Comparison of ENCODE assay signal across 8 cellular contexts in the genomic region with DNA sequence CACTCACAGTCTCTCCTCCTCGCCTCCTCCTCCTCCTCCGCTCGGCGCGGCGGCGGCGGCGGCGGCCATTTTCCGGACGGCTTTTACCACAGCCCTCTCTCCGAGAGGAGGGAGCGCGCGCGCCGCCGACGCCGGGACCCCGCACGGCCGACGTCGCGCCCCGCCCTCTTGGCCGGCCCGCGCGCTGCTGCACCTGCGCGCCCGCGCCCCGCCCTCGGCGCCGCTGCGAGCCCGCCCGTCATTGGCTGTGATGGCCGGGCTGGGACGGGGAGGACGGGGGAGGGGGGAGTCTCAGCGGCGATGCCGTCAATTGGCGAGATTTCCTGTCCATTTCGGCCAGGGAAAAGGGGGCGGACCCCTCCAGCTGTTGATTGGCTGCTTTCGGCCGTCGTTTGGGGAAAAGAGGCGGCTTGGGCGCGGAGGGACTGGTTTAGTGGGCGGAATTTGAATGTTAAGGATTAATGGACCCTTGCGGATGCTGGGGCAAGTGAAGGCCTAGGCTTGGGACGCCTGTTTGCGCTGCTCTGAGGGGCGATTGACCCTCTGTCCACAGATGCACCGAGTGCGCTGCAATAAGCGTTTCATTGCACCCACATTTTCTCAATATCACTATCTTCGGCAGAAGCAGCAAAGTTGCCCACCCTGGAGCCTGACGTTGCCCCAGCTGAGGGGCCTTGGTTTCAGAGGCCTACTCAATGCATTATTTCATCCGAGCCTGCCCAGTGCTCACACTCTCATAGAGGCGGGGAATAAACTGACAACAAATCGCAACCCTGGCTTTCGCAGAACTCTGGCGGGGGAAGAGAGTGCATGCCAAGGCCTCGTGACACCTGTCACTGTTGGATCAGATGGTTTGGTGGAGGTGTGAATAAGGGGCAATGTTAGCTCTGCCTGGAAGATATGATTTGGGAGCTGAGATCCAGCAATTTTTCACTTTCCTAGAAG. TPM values are rescaled to one million over a fixed set of nuclear protein-coding genes. Genes with fewer than 3 reads are reported as not detected.
DNase-seq lines count a peak whose midpoint lies in the region; ATAC-seq and TF ChIP-seq lines count a peak whose summit lies in the region.

A gene (minus strand): TSS at position 121 of the 945 bp plus-strand sequence.

- H3K9me3 ChIP-seq in Panc1 (ENCODE audit: control insufficient read depth, insufficient read depth, low read depth, low read length) (no peaks in the 10 kb centered on the region), muscle layer of colon (ENCODE audit: low read length) (no peaks in the 10 kb centered on the region)

- H3K27me3 ChIP-seq in Panc1 (ENCODE audit: control insufficient read depth, insufficient read depth, low read length) (peaks cover 5% of the 10 kb centered on the region; the same call in 1 of the 2 replicates), muscle layer of colon (ENCODE audit: control insufficient read depth in 1 of 2, insufficient read depth in 2 of 2, low read length in 2 of 2) (peaks cover 0 to 5% of the 10 kb centered on the region in 2 donors)

- intact Hi-C loops in Panc1 (cut with micrococcal nuclease; ENCODE audit: unreplicated experiment): no loop called here

- H3K4me1 ChIP-seq in Panc1 (ENCODE audit: control insufficient read depth, insufficient read depth, low read length): peaks cover 38% of the 10 kb centered on the region
- H3K4me1 ChIP-seq in muscle layer of colon (ENCODE audit: insufficient read depth, low read length): peaks cover 26% of the 10 kb centered on the region

- in situ Hi-C loops in KBM-7 (cut with MboI; ENCODE audit: low pct_unique_long_range_greater_than_20kb, low sequenced_read_pairs): no loop called here
- in situ Hi-C loops in Panc1 (cut with HindIII; ENCODE audit: low pct_unique_long_range_greater_than_20kb, low sequenced_read_pairs): no loop called here

- DNase-seq in DMS153 (lab: John Stamatoyannopoulos, UW): peak; percentile 92
- DNase-seq in KBM-7: peak; percentile 98
- DNase-seq in Panc1 (ENCODE audit: low read depth, low spot score): peak; percentile 78
- peak; percentile 77 for DNase-seq in activated T-cell treated with anti-CD3 and anti-CD28 coated beads, Interleukin-2, amount 50 U/mL, for 4 hours
- DNase-seq in stimulated activated CD8-positive, alpha-beta memory T cell treated with anti-CD3 and anti-CD28 coated beads, Interleukin-7, amount 100 ng/mL, for 1 hour (ENCODE audit: low read depth in 2 of 2): peak; percentile 61 to 62

- BruUV-seq in Panc1 (replicated peaks; lab: Mats Ljungman, UMichigan): no TSS peak

- peaks cover 4% of the 10 kb centered on the region for H3K36me3 Mint-ChIP-seq in activated T-cell treated with anti-CD3 and anti-CD28 coated beads, Interleukin-2, amount 50 U/mL, for 4 hours (ENCODE audit: insufficient read depth)

- peak within 1 kb of the TSS; percentile 94 for H3K4me3 Mint-ChIP-seq in activated T-cell treated with anti-CD3 and anti-CD28 coated beads, Interleukin-2, amount 50 U/mL, for 4 hours

- TF ChIP-seq CTCF in Panc1 (IDR thresholded peaks at IDR 0.05): no peak

- H3K4me1 Mint-ChIP-seq in activated T-cell treated with anti-CD3 and anti-CD28 coated beads, Interleukin-2, amount 50 U/mL, for 4 hours (ENCODE audit: low read depth): peaks cover 48% of the 10 kb centered on the region

- H3K27ac ChIP-seq in Panc1 (ENCODE audit: low read length) (peak within 1 kb of the TSS; percentile 90), muscle layer of colon (ENCODE audit: low read depth, low read length) (peak within 1 kb of the TSS; percentile 84)

- CTCF ChIA-PET in Panc1 (lab: Charles Lee): no interaction called here

- peak within 1 kb of the TSS; percentile 73 for H3K9ac ChIP-seq in muscle layer of colon (ENCODE audit: low read length)

- H3K4me3 ChIP-seq in Panc1 (ENCODE audit: low read depth in 2 of 2, low read length in 2 of 2) (peak within 1 kb of the TSS; percentile 88 to 94), muscle layer of colon (ENCODE audit: low read depth in 1 of 2, low read length in 2 of 2) (peak within 1 kb of the TSS; percentile 50 to 72)

- peak; percentile 78 for ATAC-seq in GM21717 (IDR thresholded peaks at IDR 0.05; ENCODE audit: unreplicated experiment)
- ATAC-seq in Panc1: peak; percentile 94
- peak; percentile 85 to 90 for ATAC-seq in activated T-cell treated with anti-CD3 and anti-CD28 coated beads, Interleukin-2, amount 50 U/mL, for 4 hours
- peak; percentile 97 for ATAC-seq in esophagus mucosa

- POLR2A ChIA-PET in Panc1 (lab: Charles Lee): interaction anchor here (0.6 to 0.8 kb wide), 3 partner anchors 12 to 126 kb away, joined by 3 to 4 read pairs (median 3); a partner anchor contains a TSS

- no peaks in the 10 kb centered on the region for H3K36me3 ChIP-seq in Panc1 (ENCODE audit: control insufficient read depth, insufficient read depth, low read length)
- no peaks in the 10 kb centered on the region for H3K36me3 ChIP-seq in muscle layer of colon (ENCODE audit: insufficient read depth, low read length)

- H3K27me3 Mint-ChIP-seq in activated T-cell treated with anti-CD3 and anti-CD28 coated beads, Interleukin-2, amount 50 U/mL, for 4 hours (ENCODE audit: low read depth): no peaks in the 10 kb centered on the region

- no peaks in the 10 kb centered on the region for H3K9me3 Mint-ChIP-seq in activated T-cell treated with anti-CD3 and anti-CD28 coated beads, Interleukin-2, amount 50 U/mL, for 4 hours

RNA-seq across cellular contexts. Expression of the gene that starts here (rescaled TPM):
- total RNA-seq in Panc1 (2021; ENCODE audit: unreplicated experiment) (88.9 TPM), esophagus mucosa (25.1 TPM)
- polyA plus RNA-seq in Panc1 (2012; ENCODE audit: insufficient read length): 49.7 TPM
- total RNA-seq in activated T-cell treated with anti-CD3 and anti-CD28 coated beads, Interleukin-2, amount 50 U/mL, for 4 hours: 10 to 100 TPM; 42.6 to 46.7 (median 45.7) TPM

Comparison
In these comparisons a context has a peak if more than half of its experiments do, and no peak if none do; other contexts are left out.
1. Peak in every context shown above with its lines: DNase-seq, ATAC-seq, H3K4me3 ChIP-seq and H3K27ac ChIP-seq.